In genomic region chr18:3450358-3451107, GRCh38 we compare ENCODE assay signal across 7 cellular contexts. TPM values are rescaled to one million over a fixed set of nuclear protein-coding genes. Genes with fewer than 3 reads are reported as not detected.
DNase-seq lines count a peak whose midpoint lies in the region; ATAC-seq and TF ChIP-seq lines count a peak whose summit lies in the region.

No MANE protein-coding gene starts in this region.

- H3K27me3 ChIP-seq in Panc1 (ENCODE audit: control insufficient read depth, insufficient read depth, low read length) (no peaks in the 10 kb centered on the region), osteoblast (ENCODE audit: insufficient read depth, low read length) (no peaks in the 10 kb centered on the region), thymus (ENCODE audit: control insufficient read depth, insufficient read depth) (no peaks in the 10 kb centered on the region)

- peak overlapping the region; percentile 85 for H3K4me2 ChIP-seq in osteoblast (ENCODE audit: insufficient read depth, low read length)

- WGBS in thymus, result under 1% methylated on average over 69 of the region's 69 CpGs

- CTCF ChIA-PET in Panc1 (lab: Charles Lee), result interaction anchor here (0.6 kb wide), 1 partner anchor 211 kb away, joined by 3 read pairs; no protein-coding TSS in a partner anchor

- no peaks in the 10 kb centered on the region for H3K9me3 ChIP-seq in Panc1 (ENCODE audit: control insufficient read depth, insufficient read depth, low read depth, low read length)
- no peaks in the 10 kb centered on the region for H3K9me3 ChIP-seq in osteoblast (ENCODE audit: low read depth, low read length)
- H3K9me3 ChIP-seq in thymus (ENCODE audit: control insufficient read depth), result no peaks in the 10 kb centered on the region

- in situ Hi-C loops in Panc1 (cut with HindIII; ENCODE audit: low pct_unique_long_range_greater_than_20kb, low sequenced_read_pairs), result no loop called here

- H3K36me3 ChIP-seq in Panc1 (ENCODE audit: control insufficient read depth, insufficient read depth, low read length) (peaks cover 9% of the 10 kb centered on the region), osteoblast (ENCODE audit: insufficient read depth, low read length) (no peaks in the 10 kb centered on the region), thymus (ENCODE audit: control insufficient read depth, insufficient read depth) (no peaks in the 10 kb centered on the region)

- POLR2A ChIA-PET in Panc1 (lab: Charles Lee), result interaction anchor here (0.6 to 0.8 kb wide), 4 partner anchors 40 to 215 kb away, joined by 3 to 9 read pairs (median 4); no protein-coding TSS in a partner anchor

- ATAC-seq in Panc1, result peak; percentile 4; the same call in 1 of the 2 replicates

- intact Hi-C loops in Panc1 (cut with micrococcal nuclease; ENCODE audit: unreplicated experiment), result loop anchor here (5.0 kb wide), 1 partner anchor 217 kb away; no protein-coding TSS in a partner anchor

- H3K27ac ChIP-seq in Panc1 (ENCODE audit: low read length), result peak overlapping the region; percentile 100
- H3K27ac ChIP-seq in osteoblast (ENCODE audit: low read depth, low read length), result peak overlapping the region; percentile 98
- H3K27ac ChIP-seq in thymus (ENCODE audit: low read depth), result peak overlapping the region; percentile 97

- BruUV-seq in Panc1 (replicated peaks; lab: Mats Ljungman, UMichigan), result no TSS peak

- H2AFZ ChIP-seq in osteoblast (ENCODE audit: low read length), result peak overlapping the region; percentile 47

- peaks cover 30% of the 10 kb centered on the region for H3K4me1 ChIP-seq in Panc1 (ENCODE audit: control insufficient read depth, insufficient read depth, low read length)
- H3K4me1 ChIP-seq in osteoblast (ENCODE audit: insufficient read depth, low read length), result peaks cover 46% of the 10 kb centered on the region
- H3K4me1 ChIP-seq in thymus (ENCODE audit: control insufficient read depth, insufficient read depth, low read length), result peaks cover 13% of the 10 kb centered on the region

- DNase-seq in H4 (ENCODE audit: low spot score) (peak; percentile 42), Panc1 (ENCODE audit: low read depth, low spot score) (no peak), germinal center (ENCODE audit: low spot score) (peak; percentile 26), osteoblast (ENCODE audit: insufficient read length, low spot score, missing footprints) (peak; percentile 53), SKM-1 (lab: John Stamatoyannopoulos, UW; ENCODE audit: unreplicated experiment) (no peak)
- peak; percentile 35 to 77 (median 58) for DNase-seq in activated naive CD4-positive, alpha-beta T cell (lab: John Stamatoyannopoulos, UW)

- TF ChIP-seq CTCF in Panc1 (IDR thresholded peaks at IDR 0.05) (no peak), osteoblast (IDR thresholded peaks at IDR 0.05; ENCODE audit: extremely low read depth, low read depth, low read length) (no peak)

- H3K4me3 ChIP-seq in Panc1 (ENCODE audit: low read depth in 2 of 2, low read length in 2 of 2) (peak overlapping the region; percentile 97 to 98), osteoblast (ENCODE audit: insufficient read depth, low read length) (peak overlapping the region; percentile 92), thymus (ENCODE audit: low read length) (peak overlapping the region; percentile 72)

- H4K20me1 ChIP-seq in osteoblast (ENCODE audit: insufficient read depth, low read length), result peaks cover 5% of the 10 kb centered on the region

- H3K79me2 ChIP-seq in osteoblast (ENCODE audit: insufficient read depth, low read length), result peaks cover 53% of the 10 kb centered on the region

RNA-seq across cellular contexts. Expression of gene TGIF1, which starts 0.6 kb away (rescaled TPM):
- total RNA-seq in H4 (2014; rRNA removed; shearing (Covaris generic)), result 126 and 127 TPM in 2 replicates
- total RNA-seq in Panc1 (2021; ENCODE audit: unreplicated experiment) (171 TPM), osteoblast (126 and 150 TPM in 2 replicates)
- 131 TPM for polyA plus RNA-seq in Panc1 (2012; ENCODE audit: insufficient read length)
- polyA plus RNA-seq in thymus, result 96.1 TPM

Comparison
In these comparisons a context has a peak if more than half of its experiments do, and no peak if none do; other contexts are left out.
1. DNase-seq: peak in H4 (single experiment), activated naive CD4-positive, alpha-beta T cell (4 of 4), germinal center (single experiment) and osteoblast (single experiment); none in Panc1 (single experiment) and SKM-1 (single experiment).
2. Peak in every context shown above with its lines, with median percentiles within 50 percentile points of each other: H3K27ac ChIP-seq and H3K4me3 ChIP-seq.